In the genomic region with DNA sequence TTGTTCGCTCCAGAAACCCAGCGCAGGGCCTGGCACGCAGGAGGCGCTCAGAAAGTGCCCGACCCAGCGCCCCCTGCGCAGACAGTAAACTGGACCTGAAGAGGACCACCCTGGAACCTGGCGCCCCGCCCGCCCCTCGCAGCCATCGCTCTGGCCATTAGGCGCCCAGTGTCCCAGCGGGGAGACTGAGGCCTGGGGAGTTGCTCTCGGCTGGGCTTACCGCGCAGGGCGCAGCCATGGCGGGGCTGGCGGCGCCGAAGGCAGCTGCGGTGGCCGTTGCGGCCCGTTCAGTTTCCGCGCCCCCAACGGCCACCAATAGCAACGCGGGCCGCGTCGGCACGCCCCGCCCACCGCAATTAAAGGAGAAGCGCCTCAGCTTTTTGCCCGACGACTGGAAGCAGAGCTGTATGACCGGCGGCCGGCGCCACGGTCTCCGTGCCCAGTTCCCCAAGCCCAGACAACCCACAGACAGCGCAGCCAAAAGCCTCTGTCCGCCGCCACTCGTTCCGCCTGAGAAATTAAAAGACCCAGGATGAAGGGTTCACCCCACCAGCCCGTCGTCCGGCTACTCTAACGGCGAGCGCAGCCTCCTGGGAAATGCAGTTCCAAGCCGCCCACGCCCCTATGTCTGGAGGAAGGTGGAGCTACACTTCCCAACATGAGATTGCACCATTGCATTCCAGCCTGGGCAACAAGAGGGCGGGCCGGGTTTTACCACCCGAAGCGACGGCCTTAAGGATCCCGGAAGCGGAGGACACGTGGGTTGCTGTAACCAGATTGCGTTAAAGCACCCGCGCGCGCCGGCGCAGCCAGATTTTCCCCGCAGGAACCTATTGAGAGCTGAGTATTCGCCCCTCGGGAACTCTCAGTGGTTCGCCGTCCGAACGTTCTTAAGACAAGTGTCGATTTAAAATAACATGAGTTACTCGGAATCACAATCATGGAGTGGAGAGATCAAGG, we compare ENCODE assay signal across 1 cellular context.
TF ChIP-seq lines count a peak whose summit lies in the region.

TSS of gene POC1A (minus strand) at position 289 of the 960 bp plus-strand sequence. CDS start at position 238, 51 bp downstream.

TF ChIP-seq in GM12878, 131 proteins besides CTCF, POLR2A, EP300 and RAD21 (continued from another document and continues in another):
- TF ChIP-seq TCF12 (IDR thresholded peaks at IDR 0.05; ENCODE audit: low read depth, low read length) = 0 out of 2 replicates have a peak, but pooled peaks have one; percentile 9
- TF ChIP-seq FOXM1 (IDR thresholded peaks at IDR 0.05; ENCODE audit: low read depth, low read length) = no peak
- TF ChIP-seq MEF2B (IDR thresholded peaks at IDR 0.05; ENCODE audit: partially characterized antibody, poor library complexity, severe bottlenecking) = peak; percentile 40
- TF ChIP-seq KLF5 (IDR thresholded peaks at IDR 0.05; ENCODE audit: partially characterized antibody) = peak; percentile 20
- TF ChIP-seq TARDBP (IDR thresholded peaks at IDR 0.05; ENCODE audit: borderline replicate concordance) = peak; percentile 41; the same call in 1 of the 2 replicates
- no peak for TF ChIP-seq HDGF (IDR thresholded peaks at IDR 0.05)
- TF ChIP-seq ATF7 (IDR thresholded peaks at IDR 0.05; ENCODE audit: low read depth) = peak; percentile 53
- TF ChIP-seq ZNF217 (IDR thresholded peaks at IDR 0.05) = no peak
- TF ChIP-seq NBN (IDR thresholded peaks at IDR 0.05) = peak; percentile 50; the same call in 1 of the 2 replicates
- peak; percentile 70 for TF ChIP-seq POLR2AphosphoS5 (IDR thresholded peaks at IDR 0.05; ENCODE audit: low read length)
- peak; percentile 72 for TF ChIP-seq SIX5 (IDR thresholded peaks at IDR 0.05; ENCODE audit: low read depth, low read length, severe bottlenecking)
- TF ChIP-seq SKIL (IDR thresholded peaks at IDR 0.05; ENCODE audit: low read depth, poor library complexity, severe bottlenecking) = peak; percentile 18
- no peak for TF ChIP-seq STAT3 (IDR thresholded peaks at IDR 0.05; ENCODE audit: low read depth, low read length)
- peak; percentile 50 to 97 for TF ChIP-seq EGR1 (IDR thresholded peaks at IDR 0.05; ENCODE audit: borderline replicate concordance in 1 of 2, low read depth in 2 of 2, low read length in 2 of 2)
- TF ChIP-seq HCFC1 (IDR thresholded peaks at IDR 0.05; ENCODE audit: low read length) = peak; percentile 84
- TF ChIP-seq TCF7 (IDR thresholded peaks at IDR 0.05; ENCODE audit: borderline replicate concordance) = no peak
- 0 out of 2 replicates have a peak, but pooled peaks have one; percentile 23 for TF ChIP-seq SMARCA5 (IDR thresholded peaks at IDR 0.05)
- TF ChIP-seq LARP7 (IDR thresholded peaks at IDR 0.05) = peak; percentile 71; the same call in 1 of the 2 replicates
- TF ChIP-seq FOS (IDR thresholded peaks at IDR 0.05; ENCODE audit: borderline replicate concordance, extremely low read depth, insufficient read length) = no peak
- peak; percentile 91 for TF ChIP-seq CREB1 (IDR thresholded peaks at IDR 0.05; ENCODE audit: low read depth)
- TF ChIP-seq SPI1 (IDR thresholded peaks at IDR 0.05; ENCODE audit: borderline replicate concordance, insufficient read depth, low read depth, low read length) = no peak
- TF ChIP-seq, protein P1, sequence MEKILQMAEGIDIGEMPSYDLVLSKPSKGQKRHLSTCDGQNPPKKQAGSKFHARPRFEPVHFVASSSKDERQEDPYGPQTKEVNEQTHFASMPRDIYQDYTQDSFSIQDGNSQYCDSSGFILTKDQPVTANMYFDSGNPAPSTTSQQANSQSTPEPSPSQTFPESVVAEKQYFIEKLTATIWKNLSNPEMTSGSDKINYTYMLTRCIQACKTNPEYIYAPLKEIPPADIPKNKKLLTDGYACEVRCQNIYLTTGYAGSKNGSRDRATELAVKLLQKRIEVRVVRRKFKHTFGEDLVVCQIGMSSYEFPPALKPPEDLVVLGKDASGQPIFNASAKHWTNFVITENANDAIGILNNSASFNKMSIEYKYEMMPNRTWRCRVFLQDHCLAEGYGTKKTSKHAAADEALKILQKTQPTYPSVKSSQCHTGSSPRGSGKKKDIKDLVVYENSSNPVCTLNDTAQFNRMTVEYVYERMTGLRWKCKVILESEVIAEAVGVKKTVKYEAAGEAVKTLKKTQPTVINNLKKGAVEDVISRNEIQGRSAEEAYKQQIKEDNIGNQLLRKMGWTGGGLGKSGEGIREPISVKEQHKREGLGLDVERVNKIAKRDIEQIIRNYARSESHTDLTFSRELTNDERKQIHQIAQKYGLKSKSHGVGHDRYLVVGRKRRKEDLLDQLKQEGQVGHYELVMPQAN (conservative IDR thresholded peaks at IDR 0.05) = peak; percentile 99
- no peak for TF ChIP-seq IRF5 (IDR thresholded peaks at IDR 0.05; ENCODE audit: borderline replicate concordance)
- peak; percentile 67 for TF ChIP-seq RUNX3 (IDR thresholded peaks at IDR 0.05; ENCODE audit: low read length)
- TF ChIP-seq SIN3A (IDR thresholded peaks at IDR 0.05; ENCODE audit: low read depth, low read length) = peak; percentile 99
- TF ChIP-seq, protein P2, sequence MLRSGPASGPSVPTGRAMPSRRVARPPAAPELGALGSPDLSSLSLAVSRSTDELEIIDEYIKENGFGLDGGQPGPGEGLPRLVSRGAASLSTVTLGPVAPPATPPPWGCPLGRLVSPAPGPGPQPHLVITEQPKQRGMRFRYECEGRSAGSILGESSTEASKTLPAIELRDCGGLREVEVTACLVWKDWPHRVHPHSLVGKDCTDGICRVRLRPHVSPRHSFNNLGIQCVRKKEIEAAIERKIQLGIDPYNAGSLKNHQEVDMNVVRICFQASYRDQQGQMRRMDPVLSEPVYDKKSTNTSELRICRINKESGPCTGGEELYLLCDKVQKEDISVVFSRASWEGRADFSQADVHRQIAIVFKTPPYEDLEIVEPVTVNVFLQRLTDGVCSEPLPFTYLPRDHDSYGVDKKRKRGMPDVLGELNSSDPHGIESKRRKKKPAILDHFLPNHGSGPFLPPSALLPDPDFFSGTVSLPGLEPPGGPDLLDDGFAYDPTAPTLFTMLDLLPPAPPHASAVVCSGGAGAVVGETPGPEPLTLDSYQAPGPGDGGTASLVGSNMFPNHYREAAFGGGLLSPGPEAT (IDR thresholded peaks at IDR 0.05; ENCODE audit: low read depth) = peak; percentile 99
- no peak for TF ChIP-seq PAX5 (IDR thresholded peaks at IDR 0.05; ENCODE audit: borderline replicate concordance, low read depth, low read length)
- peak; percentile 89 for TF ChIP-seq RAD51 (IDR thresholded peaks at IDR 0.05)
- TF ChIP-seq NFXL1 (IDR thresholded peaks at IDR 0.05; ENCODE audit: borderline replicate concordance) = no peak
- peak; percentile 55 to 67; a peak in 3 of 4 replicates for TF ChIP-seq IKZF2 (IDR thresholded peaks at IDR 0.05)
- TF ChIP-seq MTA2 (IDR thresholded peaks at IDR 0.05; ENCODE audit: low read depth) = peak; percentile 43
- TF ChIP-seq, protein P3, sequence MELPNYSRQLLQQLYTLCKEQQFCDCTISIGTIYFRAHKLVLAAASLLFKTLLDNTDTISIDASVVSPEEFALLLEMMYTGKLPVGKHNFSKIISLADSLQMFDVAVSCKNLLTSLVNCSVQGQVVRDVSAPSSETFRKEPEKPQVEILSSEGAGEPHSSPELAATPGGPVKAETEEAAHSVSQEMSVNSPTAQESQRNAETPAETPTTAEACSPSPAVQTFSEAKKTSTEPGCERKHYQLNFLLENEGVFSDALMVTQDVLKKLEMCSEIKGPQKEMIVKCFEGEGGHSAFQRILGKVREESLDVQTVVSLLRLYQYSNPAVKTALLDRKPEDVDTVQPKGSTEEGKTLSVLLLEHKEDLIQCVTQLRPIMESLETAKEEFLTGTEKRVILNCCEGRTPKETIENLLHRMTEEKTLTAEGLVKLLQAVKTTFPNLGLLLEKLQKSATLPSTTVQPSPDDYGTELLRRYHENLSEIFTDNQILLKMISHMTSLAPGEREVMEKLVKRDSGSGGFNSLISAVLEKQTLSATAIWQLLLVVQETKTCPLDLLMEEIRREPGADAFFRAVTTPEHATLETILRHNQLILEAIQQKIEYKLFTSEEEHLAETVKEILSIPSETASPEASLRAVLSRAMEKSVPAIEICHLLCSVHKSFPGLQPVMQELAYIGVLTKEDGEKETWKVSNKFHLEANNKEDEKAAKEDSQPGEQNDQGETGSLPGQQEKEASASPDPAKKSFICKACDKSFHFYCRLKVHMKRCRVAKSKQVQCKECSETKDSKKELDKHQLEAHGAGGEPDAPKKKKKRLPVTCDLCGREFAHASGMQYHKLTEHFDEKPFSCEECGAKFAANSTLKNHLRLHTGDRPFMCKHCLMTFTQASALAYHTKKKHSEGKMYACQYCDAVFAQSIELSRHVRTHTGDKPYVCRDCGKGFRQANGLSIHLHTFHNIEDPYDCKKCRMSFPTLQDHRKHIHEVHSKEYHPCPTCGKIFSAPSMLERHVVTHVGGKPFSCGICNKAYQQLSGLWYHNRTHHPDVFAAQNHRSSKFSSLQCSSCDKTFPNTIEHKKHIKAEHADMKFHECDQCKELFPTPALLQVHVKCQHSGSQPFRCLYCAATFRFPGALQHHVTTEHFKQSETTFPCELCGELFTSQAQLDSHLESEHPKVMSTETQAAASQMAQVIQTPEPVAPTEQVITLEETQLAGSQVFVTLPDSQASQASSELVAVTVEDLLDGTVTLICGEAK (IDR thresholded peaks at IDR 0.05; ENCODE audit: borderline replicate concordance) = peak; percentile 54; the same call in 1 of the 2 replicates
- no peak for TF ChIP-seq EZH2 (IDR thresholded peaks at IDR 0.05; ENCODE audit: borderline replicate concordance, control insufficient read depth, low read depth, low read length)
- 0 out of 2 replicates have a peak, but pooled peaks have one; percentile 39 for TF ChIP-seq TAF1 (IDR thresholded peaks at IDR 0.05; ENCODE audit: borderline replicate concordance, low read depth, low read length)
- TF ChIP-seq SREBF1 (IDR thresholded peaks at IDR 0.05; ENCODE audit: low read length) = no peak; the same call in 1 of the 2 replicates
- TF ChIP-seq HDAC2 (IDR thresholded peaks at IDR 0.05) = peak; percentile 82; the same call in 1 of the 2 replicates
- TF ChIP-seq, protein P4, sequence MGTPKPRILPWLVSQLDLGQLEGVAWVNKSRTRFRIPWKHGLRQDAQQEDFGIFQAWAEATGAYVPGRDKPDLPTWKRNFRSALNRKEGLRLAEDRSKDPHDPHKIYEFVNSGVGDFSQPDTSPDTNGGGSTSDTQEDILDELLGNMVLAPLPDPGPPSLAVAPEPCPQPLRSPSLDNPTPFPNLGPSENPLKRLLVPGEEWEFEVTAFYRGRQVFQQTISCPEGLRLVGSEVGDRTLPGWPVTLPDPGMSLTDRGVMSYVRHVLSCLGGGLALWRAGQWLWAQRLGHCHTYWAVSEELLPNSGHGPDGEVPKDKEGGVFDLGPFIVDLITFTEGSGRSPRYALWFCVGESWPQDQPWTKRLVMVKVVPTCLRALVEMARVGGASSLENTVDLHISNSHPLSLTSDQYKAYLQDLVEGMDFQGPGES (IDR thresholded peaks at IDR 0.05) = peak; percentile 37; the same call in 1 of the 2 replicates
- TF ChIP-seq ELK1 (IDR thresholded peaks at IDR 0.05; ENCODE audit: low read depth, low read length) = 0 out of 2 replicates have a peak, but pooled peaks have one; percentile 26
- 0 out of 2 replicates have a peak, but pooled peaks have one; percentile 66 for TF ChIP-seq CHD1 (IDR thresholded peaks at IDR 0.05; ENCODE audit: low read depth, low read length)
- TF ChIP-seq MAX (IDR thresholded peaks at IDR 0.05; ENCODE audit: low read depth, low read length) = peak; percentile 79; the same call in 1 of the 2 replicates
- TF ChIP-seq GATAD2B (conservative IDR thresholded peaks at IDR 0.05; ENCODE audit: low read depth) = peak; percentile 66; the same call in 1 of the 2 replicates
